Comparison of ENCODE assay signal across 24 cellular contexts in the genomic region with DNA sequence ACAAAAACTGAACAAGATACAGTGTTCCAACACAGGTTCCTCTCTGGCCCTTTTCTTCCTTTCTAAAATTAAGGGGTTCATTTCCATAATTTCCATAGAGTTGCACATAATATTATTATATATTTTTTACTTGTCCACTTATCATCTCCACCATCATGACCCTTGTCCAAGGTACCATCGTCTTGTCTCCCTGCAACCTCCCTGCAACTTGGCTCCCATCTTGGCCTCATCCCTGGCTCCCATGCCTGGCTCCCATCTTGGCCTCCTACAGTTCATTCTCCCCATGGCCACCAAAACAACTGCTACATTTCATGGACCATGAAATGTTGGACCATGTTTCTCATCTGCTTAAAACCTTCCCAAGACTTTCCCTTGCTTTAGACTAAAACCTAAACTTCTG. TPM values are rescaled to one million over a fixed set of nuclear protein-coding genes. Genes with fewer than 3 reads are reported as not detected.
A peak's percentile ranks its signal among the peaks of the same experiment; 100 is the strongest.
DNase-seq lines count a peak whose midpoint lies in the region; ATAC-seq and TF ChIP-seq lines count a peak whose summit lies in the region.
"Had no signal": no experiment of that assay in that cellular context is flagged by ENCODE, and none has a peak within 500 bp of the region (broad histone marks: within the 10 kb centered on the region; RNA-seq: fewer than 3 reads in every experiment).

No MANE protein-coding gene starts in this region.

- ATAC-seq in natural killer cell treated with Interleukin-12 subunit alpha and Interleukin-12 subunit beta and Interleukin-15 and Interleukin-18, amount 100 ng/mL, for 72 hours: no peak
- ATAC-seq in natural killer cell (no peak), GM18858 (IDR thresholded peaks at IDR 0.05; ENCODE audit: unreplicated experiment) (no peak)
- ATAC-seq in activated T-helper 17 cell treated with anti-CD3 and anti-CD28 coated beads, Interleukin-2, amount 50 U/mL, for 72 hours (replicated peaks): no peak
- no peak for ATAC-seq in activated CD4-positive, CD25-positive, alpha-beta regulatory T cell treated with anti-CD3 and anti-CD28 coated beads, Interleukin-2, amount 50 U/mL, for 24 hours
- ATAC-seq: Panc1 had no signal

- DNase-seq in natural killer cell treated with Interleukin-12 subunit alpha and Interleukin-12 subunit beta and Interleukin-15 and Interleukin-18, amount 100 ng/mL, for 72 hours (ENCODE audit: low spot score): no peak
- no peak for DNase-seq in natural killer cell
- DNase-seq in neural crest cell (ENCODE audit: low read depth, low spot score): no peak
- DNase-seq: Calu3; CD4-positive, alpha-beta T cell; DND-41; GM23248; H9; NCI-H1092 treated with DMSO at 0.1 percent for 48 hours; NCI-H1436; NCI-H187; NCI-H2081 treated with DMSO at 0.1 percent for 48 hours; NCI-H2171; NCI-H226; NCI-H510A; NCI-H69; SHP77 had no signal

- TF ChIP-seq RAD21 in Ishikawa (IDR thresholded peaks at IDR 0.05; ENCODE audit: low read depth): no peak

- no peak overlapping the region for H3K27ac Mint-ChIP-seq in natural killer cell treated with Interleukin-12 subunit alpha and Interleukin-12 subunit beta and Interleukin-15 and Interleukin-18, amount 100 ng/mL, for 72 hours
- no peak overlapping the region for H3K27ac Mint-ChIP-seq in natural killer cell
- H3K27ac Mint-ChIP-seq in neural crest cell (ENCODE audit: unreplicated experiment): no peak overlapping the region
- H3K27ac Mint-ChIP-seq in activated T-helper 17 cell treated with anti-CD3 and anti-CD28 coated beads, Interleukin-2, amount 50 U/mL, for 72 hours: no peak overlapping the region
- H3K27ac Mint-ChIP-seq: CD4-positive, alpha-beta T cell; H9; IgD-negative memory B cell had no signal

- no peak for TF ChIP-seq EP300 in Ishikawa (IDR thresholded peaks at IDR 0.05; ENCODE audit: borderline replicate concordance)

- TF ChIP-seq CTCF in natural killer cell (IDR thresholded peaks at IDR 0.05) (no peak), neural crest cell (conservative IDR thresholded peaks at IDR 0.05) (no peak)

- peaks cover 6% of the 10 kb centered on the region for H3K36me3 Mint-ChIP-seq in natural killer cell treated with Interleukin-12 subunit alpha and Interleukin-12 subunit beta and Interleukin-15 and Interleukin-18, amount 100 ng/mL, for 72 hours
- no peaks in the 10 kb centered on the region for H3K36me3 Mint-ChIP-seq in natural killer cell
- no peaks in the 10 kb centered on the region for H3K36me3 Mint-ChIP-seq in neural crest cell (ENCODE audit: low read depth)
- no peaks in the 10 kb centered on the region for H3K36me3 Mint-ChIP-seq in activated T-helper 17 cell treated with anti-CD3 and anti-CD28 coated beads, Interleukin-2, amount 50 U/mL, for 72 hours (ENCODE audit: low read depth)

- no peaks in the 10 kb centered on the region for H3K9me3 Mint-ChIP-seq in natural killer cell treated with Interleukin-12 subunit alpha and Interleukin-12 subunit beta and Interleukin-15 and Interleukin-18, amount 100 ng/mL, for 72 hours
- H3K9me3 Mint-ChIP-seq in natural killer cell (peaks cover 0 to 3% of the 10 kb centered on the region in 2 donors), neural crest cell (no peaks in the 10 kb centered on the region)
- H3K9me3 Mint-ChIP-seq in activated T-helper 17 cell treated with anti-CD3 and anti-CD28 coated beads, Interleukin-2, amount 50 U/mL, for 72 hours: peaks cover 9% of the 10 kb centered on the region
- H3K9me3 Mint-ChIP-seq: H9 had no signal

- peaks cover 58 to 72% of the 10 kb centered on the region in 2 donors for H3K27me3 Mint-ChIP-seq in natural killer cell treated with Interleukin-12 subunit alpha and Interleukin-12 subunit beta and Interleukin-15 and Interleukin-18, amount 100 ng/mL, for 72 hours
- H3K27me3 Mint-ChIP-seq in natural killer cell (ENCODE audit: low read depth in 2 of 2): peaks cover 62 to 72% of the 10 kb centered on the region in 2 donors
- H3K27me3 Mint-ChIP-seq in neural crest cell (ENCODE audit: low read depth): peaks cover 84% of the 10 kb centered on the region
- H3K27me3 Mint-ChIP-seq in activated T-helper 17 cell treated with anti-CD3 and anti-CD28 coated beads, Interleukin-2, amount 50 U/mL, for 72 hours: peaks cover 60% of the 10 kb centered on the region

- H3K4me1 Mint-ChIP-seq in natural killer cell treated with Interleukin-12 subunit alpha and Interleukin-12 subunit beta and Interleukin-15 and Interleukin-18, amount 100 ng/mL, for 72 hours (ENCODE audit: low read depth in 2 of 2): peaks cover 6 to 7% of the 10 kb centered on the region in 2 donors
- peaks cover 13 to 15% of the 10 kb centered on the region in 2 donors for H3K4me1 Mint-ChIP-seq in natural killer cell
- peaks cover 5% of the 10 kb centered on the region for H3K4me1 Mint-ChIP-seq in neural crest cell
- H3K4me1 Mint-ChIP-seq in activated T-helper 17 cell treated with anti-CD3 and anti-CD28 coated beads, Interleukin-2, amount 50 U/mL, for 72 hours: peaks cover 7% of the 10 kb centered on the region

- H3K4me3 Mint-ChIP-seq in natural killer cell treated with Interleukin-12 subunit alpha and Interleukin-12 subunit beta and Interleukin-15 and Interleukin-18, amount 100 ng/mL, for 72 hours: peak overlapping the region; percentile 32
- H3K4me3 Mint-ChIP-seq in natural killer cell: no peak overlapping the region
- H3K4me3 Mint-ChIP-seq in neural crest cell: peak overlapping the region; percentile 38
- no peak overlapping the region for H3K4me3 Mint-ChIP-seq in activated T-helper 17 cell treated with anti-CD3 and anti-CD28 coated beads, Interleukin-2, amount 50 U/mL, for 72 hours

- intact Hi-C loops in natural killer cell (cut with micrococcal nuclease): no loop called here

TF ChIP-seq in Ishikawa, 13 proteins besides CTCF, POLR2A, EP300 and RAD21:
- TF ChIP-seq NFIC (IDR thresholded peaks at IDR 0.05) (no peak), EGR1 (IDR thresholded peaks at IDR 0.05) (no peak), FOXM1 (IDR thresholded peaks at IDR 0.05; ENCODE audit: borderline replicate concordance, low read depth) (no peak)
- TF ChIP-seq, protein P1, sequence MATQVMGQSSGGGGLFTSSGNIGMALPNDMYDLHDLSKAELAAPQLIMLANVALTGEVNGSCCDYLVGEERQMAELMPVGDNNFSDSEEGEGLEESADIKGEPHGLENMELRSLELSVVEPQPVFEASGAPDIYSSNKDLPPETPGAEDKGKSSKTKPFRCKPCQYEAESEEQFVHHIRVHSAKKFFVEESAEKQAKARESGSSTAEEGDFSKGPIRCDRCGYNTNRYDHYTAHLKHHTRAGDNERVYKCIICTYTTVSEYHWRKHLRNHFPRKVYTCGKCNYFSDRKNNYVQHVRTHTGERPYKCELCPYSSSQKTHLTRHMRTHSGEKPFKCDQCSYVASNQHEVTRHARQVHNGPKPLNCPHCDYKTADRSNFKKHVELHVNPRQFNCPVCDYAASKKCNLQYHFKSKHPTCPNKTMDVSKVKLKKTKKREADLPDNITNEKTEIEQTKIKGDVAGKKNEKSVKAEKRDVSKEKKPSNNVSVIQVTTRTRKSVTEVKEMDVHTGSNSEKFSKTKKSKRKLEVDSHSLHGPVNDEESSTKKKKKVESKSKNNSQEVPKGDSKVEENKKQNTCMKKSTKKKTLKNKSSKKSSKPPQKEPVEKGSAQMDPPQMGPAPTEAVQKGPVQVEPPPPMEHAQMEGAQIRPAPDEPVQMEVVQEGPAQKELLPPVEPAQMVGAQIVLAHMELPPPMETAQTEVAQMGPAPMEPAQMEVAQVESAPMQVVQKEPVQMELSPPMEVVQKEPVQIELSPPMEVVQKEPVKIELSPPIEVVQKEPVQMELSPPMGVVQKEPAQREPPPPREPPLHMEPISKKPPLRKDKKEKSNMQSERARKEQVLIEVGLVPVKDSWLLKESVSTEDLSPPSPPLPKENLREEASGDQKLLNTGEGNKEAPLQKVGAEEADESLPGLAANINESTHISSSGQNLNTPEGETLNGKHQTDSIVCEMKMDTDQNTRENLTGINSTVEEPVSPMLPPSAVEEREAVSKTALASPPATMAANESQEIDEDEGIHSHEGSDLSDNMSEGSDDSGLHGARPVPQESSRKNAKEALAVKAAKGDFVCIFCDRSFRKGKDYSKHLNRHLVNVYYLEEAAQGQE (IDR thresholded peaks at IDR 0.05; ENCODE audit: low read depth): peak; percentile 46
TF ChIP-seq in Ishikawa: peak in this region for 1.

RNA-seq across cellular contexts. Expression of a gene that starts 3.1 kb away (rescaled TPM):
- not detected for total RNA-seq in natural killer cell treated with Interleukin-12 subunit alpha and Interleukin-12 subunit beta and Interleukin-15 and Interleukin-18, amount 100 ng/mL, for 72 hours
- under 1 TPM in 1 of 3 donors, not detected in 2; 0.09 TPM for total RNA-seq in natural killer cell
- 1.6 and 2.8 TPM in 2 replicates for total RNA-seq in neural crest cell
- not detected for total RNA-seq in activated T-helper 17 cell treated with anti-CD3 and anti-CD28 coated beads, Interleukin-2, amount 50 U/mL, for 72 hours
- total RNA-seq: Calu3, OCI-LY7 had no signal

Comparison
In these comparisons a context has a peak if more than half of its experiments do, and no peak if none do; other contexts are left out.
1. H3K4me3 Mint-ChIP-seq: peak in natural killer cell treated with Interleukin-12 subunit alpha and Interleukin-12 subunit beta and Interleukin-15 and Interleukin-18, amount 100 ng/mL, for 72 hours (single experiment) and neural crest cell (single experiment); none in natural killer cell (single experiment) and activated T-helper 17 cell treated with anti-CD3 and anti-CD28 coated beads, Interleukin-2, amount 50 U/mL, for 72 hours (single experiment).